Comparison of ENCODE assay signal across 8 cellular contexts in the genomic region with DNA sequence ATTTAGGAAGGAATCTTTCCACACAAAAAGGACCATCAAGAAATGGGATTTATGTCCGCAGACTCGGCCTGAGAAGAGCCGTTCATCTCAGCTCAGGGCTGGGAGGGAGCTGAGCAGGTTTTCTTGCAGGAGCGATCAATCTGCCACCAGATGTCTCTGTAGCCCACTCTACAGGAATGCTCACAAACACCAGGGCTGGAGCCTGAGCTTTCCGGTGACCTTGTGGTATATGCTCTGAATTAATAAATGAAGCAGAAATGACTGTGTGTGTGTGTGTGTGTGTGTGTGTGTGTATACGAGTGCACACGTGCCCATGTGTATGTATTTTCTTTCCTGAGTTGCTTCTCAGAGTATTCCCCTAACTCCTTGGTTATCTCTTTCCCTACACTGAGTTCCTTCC. TPM values are rescaled to one million over a fixed set of nuclear protein-coding genes. Genes with fewer than 3 reads are reported as not detected.
DNase-seq lines count a peak whose midpoint lies in the region; ATAC-seq and TF ChIP-seq lines count a peak whose summit lies in the region.

No MANE protein-coding gene starts in this region.

- POLR2A ChIA-PET in CD4-positive, alpha-beta T cell (lab: Charles Lee): interaction anchor here (0.6 to 1.1 kb wide), 2 partner anchors 19 to 1494 kb away, joined by 3 to 5 read pairs; no protein-coding TSS in a partner anchor

- intact Hi-C loops in CD4-positive, alpha-beta T cell (cut with DNase I, micrococcal nuclease): loop anchor here (2.0 to 10.0 kb wide), 4 partner anchors 1361 to 1495 kb away; no protein-coding TSS in a partner anchor
- intact Hi-C loops in posterior vena cava (cut with DNase I): loop anchor here in 1 of 2 donors (5.0 kb wide), 1 partner anchor 468 kb away; no protein-coding TSS in a partner anchor

- CTCF ChIA-PET in CD4-positive, alpha-beta T cell (lab: Charles Lee): interaction anchor here (1.2 kb wide), 1 partner anchor 10 kb away, joined by 3 read pairs; no protein-coding TSS in a partner anchor

- DNase-seq in CD4-positive, alpha-beta T cell: peak in 4 of 10 experiments; percentile 14 to 29 (median 20)
- DNase-seq in MM.1S (peak; percentile 42), T-helper 17 cell (no peak), erythroblast (lab: John Stamatoyannopoulos, UW) (peak; percentile 64 to 71), naive B cell (peak; percentile 41), posterior vena cava (ENCODE audit: low spot score) (no peak), NCI-H128 (lab: John Stamatoyannopoulos, UW; ENCODE audit: unreplicated experiment) (no peak)

- no peaks in the 10 kb centered on the region for H3K36me3 ChIP-seq in MM.1S (replicated peaks; ENCODE audit: insufficient read depth, low read length)

- no peaks in the 10 kb centered on the region for H3K9me3 Mint-ChIP-seq in CD4-positive, alpha-beta T cell
- no peaks in the 10 kb centered on the region for H3K9me3 Mint-ChIP-seq in naive B cell

- peaks cover 39% of the 10 kb centered on the region for H3K36me3 Mint-ChIP-seq in CD4-positive, alpha-beta T cell (ENCODE audit: low read depth)
- H3K36me3 Mint-ChIP-seq in T-helper 17 cell (ENCODE audit: low read depth) (peaks cover 14% of the 10 kb centered on the region), naive B cell (peaks cover 44 to 51% of the 10 kb centered on the region in 2 donors)

- H3K9ac ChIP-seq in MM.1S (ENCODE audit: low read length): no peak overlapping the region

- no peaks in the 10 kb centered on the region for H3K27me3 ChIP-seq in CD4-positive, alpha-beta T cell (ENCODE audit: control insufficient read depth, insufficient read depth, low read length)
- 0 out of 2 replicates have a peak, but pooled peaks cover 5% of the 10 kb centered on the region for H3K27me3 ChIP-seq in MM.1S (replicated peaks; ENCODE audit: insufficient read depth, low read length)

- no peak overlapping the region for H3K4me2 ChIP-seq in MM.1S (ENCODE audit: low read depth, low read length)

- peaks cover 7% of the 10 kb centered on the region for H3K4me1 Mint-ChIP-seq in CD4-positive, alpha-beta T cell (ENCODE audit: low read depth)
- H3K4me1 Mint-ChIP-seq in T-helper 17 cell: peaks cover 29% of the 10 kb centered on the region
- H3K4me1 Mint-ChIP-seq in naive B cell: peaks cover 81 to 99% (median 86%) of the 10 kb centered on the region in 3 donors

- no peaks in the 10 kb centered on the region for H3K9me2 ChIP-seq in MM.1S (replicated peaks; ENCODE audit: insufficient read depth, low read length)

- H3K27me3 Mint-ChIP-seq in CD4-positive, alpha-beta T cell: no peaks in the 10 kb centered on the region
- no peaks in the 10 kb centered on the region for H3K27me3 Mint-ChIP-seq in T-helper 17 cell
- no peaks in the 10 kb centered on the region for H3K27me3 Mint-ChIP-seq in naive B cell

- no peak overlapping the region for H2AFZ ChIP-seq in MM.1S (ENCODE audit: low read length)

- H3K27ac Mint-ChIP-seq in CD4-positive, alpha-beta T cell: no peak overlapping the region
- H3K27ac Mint-ChIP-seq in T-helper 17 cell (peak overlapping the region; percentile 49), naive B cell (peak overlapping the region; percentile 74 to 100 (median 94))

- TF ChIP-seq CTCF in CD4-positive, alpha-beta T cell (IDR thresholded peaks at IDR 0.05): peak; percentile 23
- TF ChIP-seq CTCF in MM.1S (IDR thresholded peaks at IDR 0.05; ENCODE audit: low read length): peak; percentile 56

- no peaks in the 10 kb centered on the region for H3K9me3 ChIP-seq in CD4-positive, alpha-beta T cell (ENCODE audit: control insufficient read depth, low read length)
- H3K9me3 ChIP-seq in MM.1S (replicated peaks; ENCODE audit: insufficient read depth, low read length) (no peaks in the 10 kb centered on the region), T-helper 17 cell (ENCODE audit: control insufficient read depth, low read length, poor library complexity, severe bottlenecking) (no peaks in the 10 kb centered on the region)

- no peak overlapping the region for H3K4me3 ChIP-seq in MM.1S (ENCODE audit: low read length)

- H4K20me1 ChIP-seq in MM.1S (ENCODE audit: insufficient read depth, low read length): no peaks in the 10 kb centered on the region

- H3F3A ChIP-seq in MM.1S (ENCODE audit: insufficient read depth, low read length): no peaks in the 10 kb centered on the region

- H3K4me3 Mint-ChIP-seq in CD4-positive, alpha-beta T cell: no peak overlapping the region
- H3K4me3 Mint-ChIP-seq in T-helper 17 cell (no peak overlapping the region), naive B cell (peak overlapping the region in 7 of 8 donors; percentile 62 to 87 (median 70))

- no peaks in the 10 kb centered on the region for H3K79me2 ChIP-seq in MM.1S (ENCODE audit: low read length)

- no peak overlapping the region for H3K27ac ChIP-seq in CD4-positive, alpha-beta T cell (ENCODE audit: low read depth, low read length)
- no peak overlapping the region for H3K27ac ChIP-seq in MM.1S (ENCODE audit: low read length)

- H3K4me1 ChIP-seq in MM.1S (ENCODE audit: low read length): no peaks in the 10 kb centered on the region

- TF ChIP-seq POLR2A in erythroblast (IDR thresholded peaks at IDR 0.05; ENCODE audit: low read length): no peak

- peak; percentile 67 for ATAC-seq in CD4-positive, alpha-beta T cell (ENCODE audit: poor library complexity)
- ATAC-seq in GM18909 (IDR thresholded peaks at IDR 0.05; ENCODE audit: poor library complexity, unreplicated experiment) (peak; percentile 61), T-helper 17 cell (peak; percentile 24), naive B cell (ENCODE audit: low read depth in 2 of 2) (peak; percentile 11 to 57)

RNA-seq across cellular contexts. Expression of a gene that starts 12.0 kb away (rescaled TPM):
- total RNA-seq in CD4-positive, alpha-beta T cell: 10 to 100 TPM; 35.3 to 36.4 TPM
- total RNA-seq in T-helper 17 cell (10 to 100 TPM; 62.3 to 78.7 TPM), posterior vena cava (1 to 10 TPM; 1.3 to 2.9 TPM)
- polyA plus RNA-seq in naive B cell (ENCODE audit: low read depth in 6 of 6): 100 to 1,000 TPM in 4 of 6 donors, 10 to 100 TPM in 2; 57.0 to 622 (median 209) TPM

Comparison
In these comparisons a context has a peak if more than half of its experiments do, and no peak if none do; other contexts are left out.
1. DNase-seq: peak in MM.1S (single experiment), erythroblast (2 of 2) and naive B cell (single experiment); none in T-helper 17 cell (0 of 3), posterior vena cava (single experiment) and NCI-H128 (single experiment).
2. H3K4me3 Mint-ChIP-seq: peak in naive B cell (7 of 8); none in CD4-positive, alpha-beta T cell (single experiment) and T-helper 17 cell (single experiment).
3. RNA of a gene that starts 12.0 kb away (total RNA-seq): 62.3 to 78.7 TPM in T-helper 17 cell and 35.3 to 36.4 TPM in CD4-positive, alpha-beta T cell; 1.3 to 2.9 TPM in posterior vena cava; every median in the first group is over 4 times any median in the second.
4. Peak in every context shown above with its lines, with median percentiles within 50 percentile points of each other: ATAC-seq.